Comparison of ENCODE assay signal across 9 cellular contexts in the genomic region with DNA sequence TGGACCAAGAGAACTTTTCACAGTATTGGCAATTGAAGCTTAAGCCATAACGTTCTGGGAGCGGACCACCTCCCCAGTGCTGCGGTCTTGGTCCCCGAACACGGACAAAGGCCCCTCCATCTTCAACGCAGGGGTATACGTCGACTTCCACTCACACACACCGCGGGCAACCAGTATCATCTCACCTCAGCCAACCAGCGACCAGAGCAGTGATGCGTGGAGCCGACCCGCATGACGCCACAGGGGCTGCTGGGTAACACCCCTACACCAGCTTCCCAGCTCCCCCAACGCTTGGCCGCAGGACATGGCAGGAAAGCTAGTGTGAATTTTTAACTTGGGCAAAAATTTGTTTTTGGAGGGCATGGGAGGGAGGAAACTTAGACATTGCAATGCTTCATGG.
"Had no signal": no experiment of that assay in that cellular context is flagged by ENCODE, and none has a peak within 500 bp of the region (broad histone marks: within the 10 kb centered on the region; RNA-seq: fewer than 3 reads in every experiment).

No MANE protein-coding gene starts in this region.

- H3K4me1 Mint-ChIP-seq: IgD-negative memory B cell had no signal

- FAIRE-seq: HepG2 had no signal

- H3K9me3 ChIP-seq: HAP-1 had no signal

- H3K27me3 Mint-ChIP-seq: IgD-negative memory B cell had no signal

- H3K4me1 ChIP-seq: HAP-1 had no signal

- H3K36me3 Mint-ChIP-seq: IgD-negative memory B cell had no signal

- H3K9me3 Mint-ChIP-seq: HFFc6 had no signal

- H3K36me3 ChIP-seq: HAP-1 had no signal

- ATAC-seq: HCT116, HepG2 had no signal

- H3K27ac ChIP-seq: GM23248, HL-60 had no signal

- H3K27ac Mint-ChIP-seq: HFFc6, IgD-negative memory B cell had no signal

- DNase-seq: GM23248, GOT3, H7, HFFc6 had no signal

- H3K4me3 Mint-ChIP-seq: HFFc6, IgD-negative memory B cell had no signal

- H3K4me3 ChIP-seq: GM23248, HAP-1 had no signal
